Comparison of ENCODE assay signal across 8 cellular contexts in genomic region chr1:85581138-85581801, GRCh38. TPM values are rescaled to one million over a fixed set of nuclear protein-coding genes. Genes with fewer than 3 reads are reported as not detected.
DNase-seq lines count a peak whose midpoint lies in the region; ATAC-seq and TF ChIP-seq lines count a peak whose summit lies in the region.

No MANE protein-coding gene starts in this region.

- POLR2A ChIA-PET in activated CD8-positive, alpha-beta T cell treated with anti-CD3 and anti-CD28 coated beads for 36 hours (lab: Charles Lee): no interaction called here

- DNase-seq in AG10803 (ENCODE audit: low read depth) (peak; percentile 67), MV-4-11 (lab: John Stamatoyannopoulos, UW) (peak; percentile 13), fibroblast of lung (ENCODE audit: low read depth in 2 of 2) (peak; percentile 89 to 94), natural killer cell (no peak), ureter (ENCODE audit: low spot score) (peak; percentile 81)
- peak; percentile 72 for DNase-seq in activated CD8-positive, alpha-beta T cell treated with anti-CD3 and anti-CD28 coated beads for 36 hours

- H3K9me3 ChIP-seq in fibroblast of lung (ENCODE audit: control insufficient read depth, insufficient read depth, low read depth, low read length): no peaks in the 10 kb centered on the region

- peak overlapping the region; percentile 74 for H3K4me3 Mint-ChIP-seq in activated CD8-positive, alpha-beta T cell treated with anti-CD3 and anti-CD28 coated beads for 36 hours
- H3K4me3 Mint-ChIP-seq in natural killer cell: peak overlapping the region; percentile 49

- TF ChIP-seq CTCF in AG10803 (conservative IDR thresholded peaks at IDR 0.05; ENCODE audit: low read length): peak; percentile 39
- peak; percentile 75 for TF ChIP-seq CTCF in activated CD8-positive, alpha-beta T cell treated with anti-CD3 and anti-CD28 coated beads for 36 hours (IDR thresholded peaks at IDR 0.05)
- peak; percentile 53 to 76 for TF ChIP-seq CTCF in fibroblast of lung (conservative IDR thresholded peaks at IDR 0.05 in 1 of 2, IDR thresholded peaks at IDR 0.05 in 1 of 2; ENCODE audit: low read depth in 1 of 2, low read length in 2 of 2)
- no peak for TF ChIP-seq CTCF in natural killer cell (IDR thresholded peaks at IDR 0.05)

- H3K4me3 ChIP-seq in AG10803 (ENCODE audit: low read length): peak overlapping the region; percentile 96
- peak overlapping the region; percentile 55 to 97 (median 86) for H3K4me3 ChIP-seq in fibroblast of lung (replicated peaks in 1 of 4; ENCODE audit: control extremely low read depth in 1 of 4, insufficient read depth in 1 of 4, low read depth in 3 of 4, low read length in 4 of 4)

- peak overlapping the region; percentile 95 for H3K9ac ChIP-seq in fibroblast of lung (ENCODE audit: insufficient read depth, low read length)

- no peaks in the 10 kb centered on the region for H4K20me1 ChIP-seq in fibroblast of lung (ENCODE audit: control insufficient read depth, extremely low read depth, insufficient read depth, low read length)

- H3K27ac Mint-ChIP-seq in activated CD8-positive, alpha-beta T cell treated with anti-CD3 and anti-CD28 coated beads for 36 hours: no peak overlapping the region
- no peak overlapping the region for H3K27ac Mint-ChIP-seq in natural killer cell

- CTCF ChIA-PET in activated CD8-positive, alpha-beta T cell treated with anti-CD3 and anti-CD28 coated beads for 36 hours (lab: Charles Lee): interaction anchor here (0.7 to 2.7 kb wide), 9 partner anchors 9 to 642 kb away, joined by 3 to 12 read pairs (median 5); partner anchors contain the start of gene DDAH1

- peak overlapping the region; percentile 96 for H3K27ac ChIP-seq in fibroblast of lung (ENCODE audit: insufficient read depth, low read length)

- H2AFZ ChIP-seq in fibroblast of lung (ENCODE audit: low read length): no peak overlapping the region

- peaks cover 32% of the 10 kb centered on the region for H3K4me1 Mint-ChIP-seq in activated CD8-positive, alpha-beta T cell treated with anti-CD3 and anti-CD28 coated beads for 36 hours (ENCODE audit: low read depth)
- H3K4me1 Mint-ChIP-seq in natural killer cell: peaks cover 0 to 2% of the 10 kb centered on the region in 2 donors

- peaks cover 63% of the 10 kb centered on the region for H3K27me3 Mint-ChIP-seq in activated CD8-positive, alpha-beta T cell treated with anti-CD3 and anti-CD28 coated beads for 36 hours
- H3K27me3 Mint-ChIP-seq in natural killer cell (ENCODE audit: low read depth in 2 of 2): peaks cover 45 to 47% of the 10 kb centered on the region in 2 donors

- intact Hi-C loops in activated CD8-positive, alpha-beta T cell treated with anti-CD3 and anti-CD28 coated beads for 36 hours (cut with micrococcal nuclease): loop anchor here (5.0 kb wide), 1 partner anchor 274 kb away; no protein-coding TSS in a partner anchor
- intact Hi-C loops in natural killer cell (cut with micrococcal nuclease): no loop called here

- peaks cover 4% of the 10 kb centered on the region for H3K4me1 ChIP-seq in fibroblast of lung (ENCODE audit: control insufficient read depth, extremely low read depth, insufficient read depth, low read length)

- H3K36me3 Mint-ChIP-seq in activated CD8-positive, alpha-beta T cell treated with anti-CD3 and anti-CD28 coated beads for 36 hours (ENCODE audit: low read depth): no peaks in the 10 kb centered on the region
- H3K36me3 Mint-ChIP-seq in natural killer cell: no peaks in the 10 kb centered on the region

- no peaks in the 10 kb centered on the region for H3K9me3 Mint-ChIP-seq in activated CD8-positive, alpha-beta T cell treated with anti-CD3 and anti-CD28 coated beads for 36 hours
- no peaks in the 10 kb centered on the region for H3K9me3 Mint-ChIP-seq in natural killer cell

- H3K4me2 ChIP-seq in fibroblast of lung (ENCODE audit: extremely low read depth, insufficient read depth, low read length): peak overlapping the region; percentile 4

- ATAC-seq in GM18511 (IDR thresholded peaks at IDR 0.05; ENCODE audit: unreplicated experiment): peak; percentile 37
- peak; percentile 68 for ATAC-seq in activated CD8-positive, alpha-beta T cell treated with anti-CD3 and anti-CD28 coated beads for 36 hours
- ATAC-seq in natural killer cell: no peak
- ATAC-seq in HG03521 (IDR thresholded peaks at IDR 0.05; ENCODE audit: unreplicated experiment): no peak

- H3K79me2 ChIP-seq in fibroblast of lung (ENCODE audit: control insufficient read depth, insufficient read depth, low read length): peaks cover 50% of the 10 kb centered on the region

- peaks cover 7% of the 10 kb centered on the region for H3K36me3 ChIP-seq in fibroblast of lung (ENCODE audit: control insufficient read depth, insufficient read depth, low read length)

- H3K27me3 ChIP-seq in fibroblast of lung (ENCODE audit: control insufficient read depth, insufficient read depth, low read length): no peaks in the 10 kb centered on the region

RNA-seq across cellular contexts. Expression of gene CCN1, which starts 0.7 kb away (rescaled TPM):
- total RNA-seq in activated CD8-positive, alpha-beta T cell treated with anti-CD3 and anti-CD28 coated beads for 36 hours: under 1 TPM in 1 of 2 experiments, not detected in 1; 0.16 TPM
- 48.5 and 146 TPM in 2 replicates for total RNA-seq in fibroblast of lung
- polyA plus RNA-seq in fibroblast of lung: 531 and 635 TPM in 2 replicates
- polyA plus RNA-seq in fibroblast of lung (2012): 570 and 726 TPM in 2 replicates
- polyA minus RNA-seq in fibroblast of lung (ENCODE audit: low replicate concordance): 406 and 477 TPM in 2 replicates
- total RNA-seq in natural killer cell: not detected
- total RNA-seq in ureter: 25.5 TPM

Comparison
In these comparisons a context has a peak if more than half of its experiments do, and no peak if none do; other contexts are left out.
1. ATAC-seq: peak in GM18511 (single experiment) and activated CD8-positive, alpha-beta T cell treated with anti-CD3 and anti-CD28 coated beads for 36 hours (single experiment); none in natural killer cell (0 of 3) and HG03521 (single experiment).
2. RNA of gene CCN1, which starts 0.7 kb away (total RNA-seq): 48.5 to 146 TPM in fibroblast of lung and 25.5 TPM in ureter (single experiment); 0.16 TPM in activated CD8-positive, alpha-beta T cell treated with anti-CD3 and anti-CD28 coated beads for 36 hours and not detected in natural killer cell; every median in the first group is over 10 times any median in the second.